35 cellular contexts compared by ENCODE assay signal in the genomic region with DNA sequence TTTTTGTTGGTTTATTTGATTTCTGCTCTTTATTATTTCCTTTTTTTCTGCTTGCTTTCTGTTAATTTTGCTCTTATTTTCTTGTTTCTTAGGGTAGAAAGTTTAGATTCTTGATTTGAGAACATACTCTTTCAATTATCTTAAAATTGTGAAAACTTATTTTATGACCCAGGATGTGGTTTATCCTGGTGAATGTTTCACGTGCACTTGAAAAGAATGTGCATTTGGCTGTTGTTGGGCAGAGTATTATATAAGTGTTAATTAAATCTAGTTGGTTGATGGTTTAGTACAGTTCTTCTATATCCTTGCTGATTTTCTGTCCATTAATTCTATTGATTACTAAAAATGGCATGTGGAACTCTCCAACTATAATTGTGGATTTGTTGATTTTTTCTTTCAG.
"Had no signal": no experiment of that assay in that cellular context is flagged by ENCODE, and none has a peak within 500 bp of the region (broad histone marks: within the 10 kb centered on the region; RNA-seq: fewer than 3 reads in every experiment).

No MANE protein-coding gene starts in this region.

- H3K27ac ChIP-seq: adrenal gland, body of pancreas, brain microvascular endothelial cell, breast epithelium, WERI-Rb-1 had no signal

- H3K4me1 Mint-ChIP-seq: WTC11 had no signal

- H3K36me3 ChIP-seq: adrenal gland, brain microvascular endothelial cell, breast epithelium, WERI-Rb-1 had no signal

- H3K27ac Mint-ChIP-seq: activated CD4-positive, alpha-beta memory T cell treated with anti-CD3 and anti-CD28 coated beads, Interleukin-2, amount 10 ng/mL, durations not matched to agents 7 days and 5 days; activated CD4-positive, alpha-beta T cell treated with anti-CD3 and anti-CD28 coated beads, Interleukin-2, amount 10 ng/mL, durations not matched to agents 7 days and 5 days; activated CD8-positive, alpha-beta memory T cell treated with anti-CD3 and anti-CD28 coated beads, Interleukin-2, amount 10 ng/mL, durations not matched to agents 7 days and 5 days; activated CD8-positive, alpha-beta T cell treated with anti-CD3 and anti-CD28 coated beads, Interleukin-2, amount 10 ng/mL, durations not matched to agents 7 days and 5 days; activated naive CD4-positive, alpha-beta T cell treated with anti-CD3 and anti-CD28 coated beads for 36 hours; activated naive CD4-positive, alpha-beta T cell treated with anti-CD3 and anti-CD28 coated beads, Interleukin-2, amount 50 U/mL, for 72 hours; activated naive CD8-positive, alpha-beta T cell treated with anti-CD3 and anti-CD28 coated beads for 36 hours; activated T-cell treated with anti-CD3 and anti-CD28 coated beads, Interleukin-2, amount 50 U/mL, for 24 hours; activated T-helper 17 cell treated with anti-CD3 and anti-CD28 coated beads, Interleukin-2, amount 50 U/mL, for 72 hours; T-helper 1 cell treated with Interleukin-12 subunit alpha and Interleukin-12 subunit beta and Interleukin-4 antibody, amounts not matched to agents 30 μg/mL and 1 μg/mL, for 36 hours; T-helper 2 cell treated with Interferon-gamma antibody and Interleukin-4, amounts not matched to agents 5 μg/mL and 100 μg/mL, for 36 hours; WTC11 had no signal

- ATAC-seq: activated CD4-positive, CD25-positive, alpha-beta regulatory T cell treated with anti-CD3 and anti-CD28 coated beads, Interleukin-2, amount 50 U/mL, for 24 hours; activated CD8-positive, alpha-beta memory T cell treated with anti-CD3 and anti-CD28 coated beads, Interleukin-2, amount 10 ng/mL, durations not matched to agents 7 days and 5 days; activated CD8-positive, alpha-beta T cell treated with anti-CD3 and anti-CD28 coated beads, Interleukin-2, amount 10 ng/mL, durations not matched to agents 7 days and 5 days; activated naive CD4-positive, alpha-beta T cell treated with anti-CD3 and anti-CD28 coated beads, Interleukin-2, amount 50 U/mL, for 72 hours; activated T-helper 17 cell treated with anti-CD3 and anti-CD28 coated beads, Interleukin-2, amount 50 U/mL, for 72 hours; body of pancreas; WTC11 had no signal

- H3K27me3 Mint-ChIP-seq: activated CD4-positive, alpha-beta memory T cell treated with anti-CD3 and anti-CD28 coated beads, Interleukin-2, amount 10 ng/mL, durations not matched to agents 7 days and 5 days; activated T-helper 17 cell treated with anti-CD3 and anti-CD28 coated beads, Interleukin-2, amount 50 U/mL, for 72 hours had no signal

- DNase-seq: activated CD4-positive, alpha-beta memory T cell treated with anti-CD3 and anti-CD28 coated beads, Interleukin-2, amount 10 ng/mL, durations not matched to agents 7 days and 5 days; activated CD4-positive, alpha-beta T cell treated with anti-CD3 and anti-CD28 coated beads for 1 hour; activated CD4-positive, alpha-beta T cell treated with anti-CD3 and anti-CD28 coated beads for 4 hours; activated CD4-positive, alpha-beta T cell treated with anti-CD3 and anti-CD28 coated beads, Interleukin-2, amount 10 ng/mL, durations not matched to agents 7 days and 5 days; activated CD4-positive, alpha-beta T cell treated with anti-CD3 and anti-CD28 coated beads, Interleukin-2, amount 50 U/mL, for 48 hours; activated CD4-positive, CD25-positive, alpha-beta regulatory T cell; activated CD8-positive, alpha-beta memory T cell treated with anti-CD3 and anti-CD28 coated beads for 24 hours; activated CD8-positive, alpha-beta memory T cell treated with anti-CD3 and anti-CD28 coated beads, Interleukin-2, amount 10 ng/mL, durations not matched to agents 7 days and 5 days; activated CD8-positive, alpha-beta memory T cell treated with anti-CD3 and anti-CD28 coated beads, Interleukin-2, amount 50 U/mL, for 48 hours; activated CD8-positive, alpha-beta T cell treated with anti-CD3 and anti-CD28 coated beads, Interleukin-2, amount 10 ng/mL, durations not matched to agents 7 days and 5 days; activated effector memory CD4-positive, alpha-beta T cell treated with anti-CD3 and anti-CD28 coated beads, Interleukin-2, amount 50 U/mL, for 16 hours; activated gamma-delta T cell treated with Interleukin-2 at 50 U/mL for 16 hours; activated naive CD4-positive, alpha-beta T cell; activated naive CD4-positive, alpha-beta T cell treated with anti-CD3 and anti-CD28 coated beads for 36 hours; activated naive CD4-positive, alpha-beta T cell treated with anti-CD3 and anti-CD28 coated beads, Interleukin-2, amount 50 U/mL, for 16 hours; activated naive CD8-positive, alpha-beta T cell treated with anti-CD3 and anti-CD28 coated beads for 36 hours; activated T-cell treated with anti-CD3 and anti-CD28 coated beads, Interleukin-2, amount 50 U/mL, for 24 hours; activated T-cell treated with anti-CD3 and anti-CD28 coated beads, Interleukin-2, amount 50 U/mL, for 48 hours; adrenal gland; amniotic stem cell; aorta; body of pancreas; brain microvascular endothelial cell; central memory CD4-positive, alpha-beta T cell; T-helper 1 cell; T-helper 2 cell; T-helper 9 cell; WERI-Rb-1 had no signal

- H3K9me3 ChIP-seq: adrenal gland, body of pancreas, breast epithelium had no signal

- H3K27me3 ChIP-seq: adrenal gland, body of pancreas, brain microvascular endothelial cell, breast epithelium had no signal

- H3K9me3 Mint-ChIP-seq: activated naive CD4-positive, alpha-beta T cell treated with anti-CD3 and anti-CD28 coated beads for 36 hours; activated T-helper 17 cell treated with anti-CD3 and anti-CD28 coated beads, Interleukin-2, amount 50 U/mL, for 72 hours had no signal

- H3K4me3 Mint-ChIP-seq: activated CD4-positive, alpha-beta memory T cell treated with anti-CD3 and anti-CD28 coated beads, Interleukin-2, amount 10 ng/mL, durations not matched to agents 7 days and 5 days; activated CD4-positive, alpha-beta T cell treated with anti-CD3 and anti-CD28 coated beads, Interleukin-2, amount 10 ng/mL, durations not matched to agents 7 days and 5 days; activated CD8-positive, alpha-beta memory T cell treated with anti-CD3 and anti-CD28 coated beads, Interleukin-2, amount 10 ng/mL, durations not matched to agents 7 days and 5 days; activated CD8-positive, alpha-beta T cell treated with anti-CD3 and anti-CD28 coated beads, Interleukin-2, amount 10 ng/mL, durations not matched to agents 7 days and 5 days; activated naive CD4-positive, alpha-beta T cell treated with anti-CD3 and anti-CD28 coated beads for 36 hours; activated naive CD8-positive, alpha-beta T cell treated with anti-CD3 and anti-CD28 coated beads for 36 hours; activated T-cell treated with anti-CD3 and anti-CD28 coated beads, Interleukin-2, amount 50 U/mL, for 24 hours; activated T-helper 17 cell treated with anti-CD3 and anti-CD28 coated beads, Interleukin-2, amount 50 U/mL, for 72 hours; T-helper 1 cell treated with Interleukin-12 subunit alpha and Interleukin-12 subunit beta and Interleukin-4 antibody, amounts not matched to agents 30 μg/mL and 1 μg/mL, for 36 hours; T-helper 2 cell treated with Interferon-gamma antibody and Interleukin-4, amounts not matched to agents 5 μg/mL and 100 μg/mL, for 36 hours; WTC11 had no signal

- H3K36me3 Mint-ChIP-seq: activated CD8-positive, alpha-beta memory T cell treated with anti-CD3 and anti-CD28 coated beads, Interleukin-2, amount 10 ng/mL, durations not matched to agents 7 days and 5 days; activated naive CD8-positive, alpha-beta T cell treated with anti-CD3 and anti-CD28 coated beads for 36 hours had no signal

- H3K4me1 ChIP-seq: adrenal gland, breast epithelium had no signal

- H3K4me3 ChIP-seq: adrenal gland, body of pancreas, breast epithelium had no signal
